10 cellular contexts compared by ENCODE assay signal in the genomic region with DNA sequence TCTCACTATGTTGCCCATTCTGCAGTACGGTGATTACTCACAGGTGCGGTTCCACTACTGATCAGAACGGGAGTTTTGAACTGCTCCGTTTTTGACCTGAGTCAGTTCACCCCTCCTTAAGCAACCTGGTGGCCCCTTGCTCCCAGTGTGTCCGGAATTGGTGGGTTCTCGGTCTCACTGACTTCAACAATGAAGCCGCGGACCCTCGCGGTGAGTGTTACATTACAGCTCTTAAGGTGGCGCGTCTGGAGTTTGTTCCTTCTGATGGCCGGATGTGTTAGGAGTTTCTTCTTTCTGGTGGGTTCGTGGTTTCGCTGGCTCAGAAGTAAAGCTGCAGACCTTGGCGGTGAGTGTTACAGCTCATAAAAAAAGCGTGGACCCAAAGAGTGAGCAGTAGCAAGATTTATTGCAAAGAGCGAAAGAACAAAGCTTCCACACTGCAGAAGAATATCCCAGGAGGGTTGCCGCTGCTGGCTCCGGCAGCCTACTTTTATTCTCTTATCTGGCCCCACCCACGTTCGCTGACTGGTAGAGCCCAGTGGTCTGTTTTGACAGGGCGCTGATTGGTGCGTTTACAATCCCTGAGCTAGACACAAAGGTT. TPM values are rescaled to one million over a fixed set of nuclear protein-coding genes. Genes with fewer than 3 reads are reported as not detected.
DNase-seq lines count a peak whose midpoint lies in the region; ATAC-seq and TF ChIP-seq lines count a peak whose summit lies in the region.
"Had no signal": no experiment of that assay in that cellular context is flagged by ENCODE, and none has a peak within 500 bp of the region (broad histone marks: within the 10 kb centered on the region; RNA-seq: fewer than 3 reads in every experiment).

No MANE protein-coding gene starts in this region.

- H3K9me3 ChIP-seq in effector memory CD4-positive, alpha-beta T cell (ENCODE audit: control insufficient read depth, low read length), result no peaks in the 10 kb centered on the region
- H3K9me3 ChIP-seq in thymus (ENCODE audit: control insufficient read depth) (no peaks in the 10 kb centered on the region), tibial nerve (no peaks in the 10 kb centered on the region)

- ATAC-seq in GM21529 (IDR thresholded peaks at IDR 0.05; ENCODE audit: unreplicated experiment), result no peak

- H3K4me3 ChIP-seq in effector memory CD4-positive, alpha-beta T cell (ENCODE audit: insufficient read depth, low read depth, low read length, poor library complexity, severe bottlenecking), result peak overlapping the region; percentile 45
- H3K4me3 ChIP-seq in thymus (ENCODE audit: low read length) (peak overlapping the region; percentile 27), tibial nerve (no peak overlapping the region)

- H3K27me3 Mint-ChIP-seq in activated CD4-positive, alpha-beta T cell treated with anti-CD3 and anti-CD28 coated beads, Interleukin-2, amount 10 ng/mL, durations not matched to agents 24 days and 14 days, result peaks cover 12% of the 10 kb centered on the region

- intact Hi-C loops in activated CD4-positive, alpha-beta T cell treated with anti-CD3 and anti-CD28 coated beads, Interleukin-2, amount 10 ng/mL, durations not matched to agents 24 days and 14 days (cut with micrococcal nuclease), result loop anchor here (2.0 kb wide), 2 partner anchors 19 to 183 kb away; no protein-coding TSS in a partner anchor

- no peaks in the 10 kb centered on the region for H3K27me3 ChIP-seq in effector memory CD4-positive, alpha-beta T cell (replicated peaks; ENCODE audit: control insufficient read depth, insufficient read depth, low read length, poor library complexity, severe bottlenecking)
- H3K27me3 ChIP-seq in thymus (ENCODE audit: control insufficient read depth, insufficient read depth), result no peaks in the 10 kb centered on the region
- H3K27me3 ChIP-seq in tibial nerve, result no peaks in the 10 kb centered on the region

- TF ChIP-seq POLR2A in tibial nerve (IDR thresholded peaks at IDR 0.05), result no peak

- H3K27ac ChIP-seq in effector memory CD4-positive, alpha-beta T cell (ENCODE audit: insufficient read depth, low read length, poor library complexity, severe bottlenecking), result no peak overlapping the region
- peak overlapping the region; percentile 58 for H3K27ac ChIP-seq in thymus (ENCODE audit: low read depth)
- no peak overlapping the region for H3K27ac ChIP-seq in tibial nerve

- 15% methylated on average over 24 of the region's 24 CpGs for WGBS in thymus
- 57 to 63% methylated on average over 24 of the region's 24 CpGs for WGBS in tibial nerve, 2 donors

- peaks cover 12% of the 10 kb centered on the region for H3K4me1 Mint-ChIP-seq in activated CD4-positive, alpha-beta T cell treated with anti-CD3 and anti-CD28 coated beads, Interleukin-2, amount 10 ng/mL, durations not matched to agents 24 days and 14 days

- H3K27ac Mint-ChIP-seq in activated CD4-positive, alpha-beta T cell treated with anti-CD3 and anti-CD28 coated beads, Interleukin-2, amount 10 ng/mL, durations not matched to agents 24 days and 14 days, result no peak overlapping the region

- no peaks in the 10 kb centered on the region for H3K9me3 Mint-ChIP-seq in activated CD4-positive, alpha-beta T cell treated with anti-CD3 and anti-CD28 coated beads, Interleukin-2, amount 10 ng/mL, durations not matched to agents 24 days and 14 days

- H3K36me3 Mint-ChIP-seq in activated CD4-positive, alpha-beta T cell treated with anti-CD3 and anti-CD28 coated beads, Interleukin-2, amount 10 ng/mL, durations not matched to agents 24 days and 14 days (ENCODE audit: low read depth), result no peaks in the 10 kb centered on the region

- H3K4me3 Mint-ChIP-seq in activated CD4-positive, alpha-beta T cell treated with anti-CD3 and anti-CD28 coated beads, Interleukin-2, amount 10 ng/mL, durations not matched to agents 24 days and 14 days, result peak overlapping the region; percentile 78

- H3K36me3 ChIP-seq in effector memory CD4-positive, alpha-beta T cell (ENCODE audit: control insufficient read depth, insufficient read depth, low read length), result no peaks in the 10 kb centered on the region
- H3K36me3 ChIP-seq in thymus (ENCODE audit: control insufficient read depth, insufficient read depth), result no peaks in the 10 kb centered on the region
- H3K36me3 ChIP-seq in tibial nerve, result no peaks in the 10 kb centered on the region

- TF ChIP-seq EP300 in tibial nerve (IDR thresholded peaks at IDR 0.05), result no peak

- TF ChIP-seq CTCF in tibial nerve (IDR thresholded peaks at IDR 0.05), result no peak

- H3K4me1 ChIP-seq in effector memory CD4-positive, alpha-beta T cell (ENCODE audit: control insufficient read depth, insufficient read depth, low read length, poor library complexity, severe bottlenecking), result peaks cover 4% of the 10 kb centered on the region
- H3K4me1 ChIP-seq in thymus (ENCODE audit: control insufficient read depth, insufficient read depth, low read length) (peaks cover 6% of the 10 kb centered on the region), tibial nerve (peaks cover 0 to 10% (median 0%) of the 10 kb centered on the region in 4 donors)

- DNase-seq in activated gamma-delta T cell treated with Interleukin-2 at 50 U/mL for 16 hours (peak; percentile 46), activated gamma-delta T cell (lab: John Stamatoyannopoulos, UW) (no peak), COLO668 (lab: John Stamatoyannopoulos, UW; ENCODE audit: unreplicated experiment) (no peak), tibial nerve (ENCODE audit: low spot score in 2 of 2) (no peak)
- DNase-seq in activated CD4-positive, alpha-beta T cell treated with anti-CD3 and anti-CD28 coated beads, Interleukin-2, amount 10 ng/mL, durations not matched to agents 24 days and 14 days, result peak; percentile 80
- DNase-seq in effector memory CD4-positive, alpha-beta T cell, result peak in 1 of 3 donors; percentile 10
- DNase-seq: erythroblast, nucleus accumbens had no signal

RNA-seq across cellular contexts. Expression of gene PARP1, which starts 17.6 kb away (rescaled TPM):
- 215 and 222 TPM in 2 replicates for total RNA-seq in activated CD4-positive, alpha-beta T cell treated with anti-CD3 and anti-CD28 coated beads, Interleukin-2, amount 10 ng/mL, durations not matched to agents 24 days and 14 days
- 36.7 TPM for polyA plus RNA-seq in thymus
- 100 to 1,000 TPM in 2 of 4 donors, 10 to 100 TPM in 2; 91.5 to 117 (median 99.5) TPM for total RNA-seq in tibial nerve

Comparison
In these comparisons a context has a peak if more than half of its experiments do, and no peak if none do; other contexts are left out.
1. DNase-seq: peak in activated gamma-delta T cell treated with Interleukin-2 at 50 U/mL for 16 hours (single experiment) and activated CD4-positive, alpha-beta T cell treated with anti-CD3 and anti-CD28 coated beads, Interleukin-2, amount 10 ng/mL, durations not matched to agents 24 days and 14 days (single experiment); none in activated gamma-delta T cell (single experiment), COLO668 (single experiment) and tibial nerve (0 of 2).
2. H3K4me3 ChIP-seq: peak in effector memory CD4-positive, alpha-beta T cell (single experiment) and thymus (single experiment); none in tibial nerve (0 of 4).